6 cellular contexts compared by ENCODE assay signal in the genomic region with DNA sequence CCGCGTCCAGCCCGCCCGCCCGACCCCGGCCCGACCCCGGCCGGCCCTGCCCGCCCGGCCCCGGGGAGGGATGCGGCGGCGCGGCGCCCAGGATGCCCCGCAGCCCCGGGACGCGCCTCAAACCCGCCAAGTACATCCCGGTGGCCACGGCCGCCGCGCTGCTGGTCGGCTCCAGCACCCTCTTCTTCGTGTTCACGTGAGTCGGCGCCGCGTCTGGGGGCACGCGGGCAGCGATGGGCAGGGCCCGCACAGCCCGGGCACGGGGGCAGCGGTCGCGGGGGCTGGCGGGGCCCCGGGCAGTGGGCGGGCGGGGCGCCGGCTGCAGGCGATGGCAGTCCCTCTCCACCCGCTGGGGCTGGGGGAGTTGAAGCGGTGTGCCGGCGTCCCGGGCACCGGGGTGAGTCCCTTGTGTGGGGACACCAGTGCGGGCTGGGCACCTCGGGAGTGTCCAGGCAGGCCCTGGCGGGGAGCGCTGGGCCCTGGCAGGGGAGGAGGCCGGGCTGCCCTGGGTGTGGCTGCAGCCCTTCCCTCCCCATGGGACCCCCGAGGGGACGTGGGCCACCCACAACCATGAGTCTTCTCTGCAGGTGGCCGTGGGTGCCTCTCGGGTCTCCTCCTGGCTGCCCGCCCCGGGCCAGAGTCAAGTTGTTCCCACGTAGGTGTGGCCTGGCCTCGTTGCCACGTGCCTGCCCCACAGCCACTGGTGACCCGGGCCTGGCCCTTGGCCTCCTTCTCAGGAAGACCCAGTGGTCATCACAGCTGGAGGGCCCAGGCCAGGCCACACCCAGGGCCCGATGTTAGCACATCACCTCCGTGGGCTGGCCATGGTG. TPM values are rescaled to one million over a fixed set of nuclear protein-coding genes. Genes with fewer than 3 reads are reported as not detected.
DNase-seq lines count a peak whose midpoint lies in the region; ATAC-seq lines count a peak whose summit lies in the region.

No MANE protein-coding gene starts in this region.

- peak overlapping the region; percentile 61 for H3K4me3 ChIP-seq in HAP-1

- no peak overlapping the region for H3K27ac Mint-ChIP-seq in activated CD8-positive, alpha-beta T cell treated with anti-CD3 and anti-CD28 coated beads, Interleukin-2, amount 10 ng/mL, durations not matched to agents 7 days and 5 days

- H3K27me3 Mint-ChIP-seq in activated CD8-positive, alpha-beta T cell treated with anti-CD3 and anti-CD28 coated beads, Interleukin-2, amount 10 ng/mL, durations not matched to agents 7 days and 5 days (ENCODE audit: low read depth) = no peaks in the 10 kb centered on the region

- H3K36me3 Mint-ChIP-seq in activated CD8-positive, alpha-beta T cell treated with anti-CD3 and anti-CD28 coated beads, Interleukin-2, amount 10 ng/mL, durations not matched to agents 7 days and 5 days (ENCODE audit: low read depth) = peaks cover 9% of the 10 kb centered on the region

- POLR2A ChIA-PET in activated CD8-positive, alpha-beta T cell treated with anti-CD3 and anti-CD28 coated beads, Interleukin-2, amount 10 ng/mL, durations not matched to agents 7 days and 5 days (lab: Charles Lee) = no interaction called here

- H3K4me1 ChIP-seq in HAP-1 = no peaks in the 10 kb centered on the region

- CTCF ChIA-PET in activated CD8-positive, alpha-beta T cell treated with anti-CD3 and anti-CD28 coated beads, Interleukin-2, amount 10 ng/mL, durations not matched to agents 7 days and 5 days (lab: Charles Lee) = no interaction called here

- H3K27me3 ChIP-seq in HAP-1 (ENCODE audit: low read depth) = no peaks in the 10 kb centered on the region

- peak; percentile 28 for ATAC-seq in activated CD8-positive, alpha-beta T cell treated with anti-CD3 and anti-CD28 coated beads, Interleukin-2, amount 10 ng/mL, durations not matched to agents 7 days and 5 days
- ATAC-seq in left colon (peak; percentile 16), GM19463 (IDR thresholded peaks at IDR 0.05; ENCODE audit: unreplicated experiment) (no peak)

- in situ Hi-C loops in HAP-1 (cut with MboI; ENCODE audit: low sequenced_read_pairs) = no loop called here

- peaks cover 7% of the 10 kb centered on the region for H3K36me3 ChIP-seq in HAP-1 (replicated peaks)

- DNase-seq in HAP-1 (ENCODE audit: low spot score in 2 of 2) (peak in 1 of 2 experiments; percentile 29), left colon (peak; percentile 42 to 48), NCI-H146 (lab: John Stamatoyannopoulos, UW) (no peak)
- DNase-seq in activated CD8-positive, alpha-beta T cell treated with anti-CD3 and anti-CD28 coated beads, Interleukin-2, amount 10 ng/mL, durations not matched to agents 7 days and 5 days = no peak
- DNase-seq in activated CD4-positive, CD25-positive, alpha-beta regulatory T cell treated with anti-CD3 and anti-CD28 coated beads, Interleukin-2, amount 50 U/mL, for 72 hours = no peak

- peaks cover 24% of the 10 kb centered on the region for H3K4me1 Mint-ChIP-seq in activated CD8-positive, alpha-beta T cell treated with anti-CD3 and anti-CD28 coated beads, Interleukin-2, amount 10 ng/mL, durations not matched to agents 7 days and 5 days (ENCODE audit: low read depth)

- H3K9me3 Mint-ChIP-seq in activated CD8-positive, alpha-beta T cell treated with anti-CD3 and anti-CD28 coated beads, Interleukin-2, amount 10 ng/mL, durations not matched to agents 7 days and 5 days (ENCODE audit: insufficient read depth) = no peaks in the 10 kb centered on the region

- H3K9me3 ChIP-seq in HAP-1 = no peaks in the 10 kb centered on the region

- intact Hi-C loops in left colon (cut with DNase I, micrococcal nuclease) = no loop called here

- peak overlapping the region; percentile 72 for H3K4me3 Mint-ChIP-seq in activated CD8-positive, alpha-beta T cell treated with anti-CD3 and anti-CD28 coated beads, Interleukin-2, amount 10 ng/mL, durations not matched to agents 7 days and 5 days

RNA-seq across cellular contexts. Expression of a gene that starts 0.5 kb away (rescaled TPM):
- total RNA-seq in activated CD8-positive, alpha-beta T cell treated with anti-CD3 and anti-CD28 coated beads, Interleukin-2, amount 10 ng/mL, durations not matched to agents 7 days and 5 days = 10 to 100 TPM; 60.5 to 65.5 TPM
- total RNA-seq in left colon = 10 to 100 TPM; 36.9 to 37.0 TPM

RNA-seq across cellular contexts. Expression of a gene that starts 15.0 kb away (rescaled TPM):
- total RNA-seq in activated CD8-positive, alpha-beta T cell treated with anti-CD3 and anti-CD28 coated beads, Interleukin-2, amount 10 ng/mL, durations not matched to agents 7 days and 5 days = 100 to 1,000 TPM in 1 of 2 experiments, 10 to 100 TPM in 1; 92.1 to 102 TPM
- total RNA-seq in left colon = 10 to 100 TPM; 33.3 to 36.4 TPM

RNA-seq across cellular contexts. Expression of a gene that starts 16.2 kb away (rescaled TPM):
- 100 to 1,000 TPM; 320 to 332 TPM for total RNA-seq in activated CD8-positive, alpha-beta T cell treated with anti-CD3 and anti-CD28 coated beads, Interleukin-2, amount 10 ng/mL, durations not matched to agents 7 days and 5 days
- 10 to 100 TPM; 57.2 to 80.3 TPM for total RNA-seq in left colon

RNA-seq across cellular contexts. Expression of a gene that starts 18.8 kb away (rescaled TPM):
- not detected for total RNA-seq in activated CD8-positive, alpha-beta T cell treated with anti-CD3 and anti-CD28 coated beads, Interleukin-2, amount 10 ng/mL, durations not matched to agents 7 days and 5 days
- 1 to 10 TPM in 1 of 2 donors, under 1 TPM in 1; 0.58 to 1.5 TPM for total RNA-seq in left colon

RNA-seq across cellular contexts. Expression of a gene that starts 52.0 kb away (rescaled TPM):
- total RNA-seq in activated CD8-positive, alpha-beta T cell treated with anti-CD3 and anti-CD28 coated beads, Interleukin-2, amount 10 ng/mL, durations not matched to agents 7 days and 5 days = 10 to 100 TPM; 52.3 to 55.2 TPM
- 10 to 100 TPM; 32.7 to 46.8 TPM for total RNA-seq in left colon

Comparison
In these comparisons a context has a peak if more than half of its experiments do, and no peak if none do; other contexts are left out.
1. DNase-seq: peak in left colon (2 of 2); none in activated CD8-positive, alpha-beta T cell treated with anti-CD3 and anti-CD28 coated beads, Interleukin-2, amount 10 ng/mL, durations not matched to agents 7 days and 5 days (single experiment), NCI-H146 (single experiment) and activated CD4-positive, CD25-positive, alpha-beta regulatory T cell treated with anti-CD3 and anti-CD28 coated beads, Interleukin-2, amount 50 U/mL, for 72 hours (single experiment).